ENCODE assay signal across 1 cellular context in genomic region chr22:41242396-41243117, GRCh38.
TF ChIP-seq lines count a peak whose summit lies in the region.

No MANE protein-coding gene starts in this region.

TF ChIP-seq in endothelial cell of umbilical vein, 7 proteins besides CTCF, POLR2A, EP300 and RAD21:
- TF ChIP-seq EZH2 (IDR thresholded peaks at IDR 0.05; ENCODE audit: borderline replicate concordance, low read depth, low read length, severe bottlenecking) (no peak), MAX (IDR thresholded peaks at IDR 0.05; ENCODE audit: insufficient read depth, insufficient read length) (no peak), GATA2 (IDR thresholded peaks at IDR 0.05; ENCODE audit: insufficient read depth, insufficient read length, low read depth, low read length) (no peak), FOS (IDR thresholded peaks at IDR 0.05; ENCODE audit: borderline replicate concordance, insufficient read depth, low read length) (no peak), JUN (IDR thresholded peaks at IDR 0.05; ENCODE audit: borderline replicate concordance, insufficient read depth, insufficient read length, low read depth) (no peak), MYC (IDR thresholded peaks at IDR 0.05; ENCODE audit: low read depth, low read length) (no peak), POLR2AphosphoS5 (IDR thresholded peaks at IDR 0.05; ENCODE audit: insufficient read depth, low read depth, low read length) (no peak)
